Comparison of ENCODE assay signal across 13 cellular contexts in genomic region chr4:25021206-25021605, GRCh38. TPM values are rescaled to one million over a fixed set of nuclear protein-coding genes. Genes with fewer than 3 reads are reported as not detected.
"Had no signal": no experiment of that assay in that cellular context is flagged by ENCODE, and none has a peak within 500 bp of the region (broad histone marks: within the 10 kb centered on the region; RNA-seq: fewer than 3 reads in every experiment).

No MANE protein-coding gene starts in this region.

- ATAC-seq: esophagus mucosa; heart left ventricle; left lung; stimulated activated naive CD8-positive, alpha-beta T cell treated with anti-CD3 and anti-CD28 coated beads, Interleukin-15, Interleukin-2, amounts not matched to agents 100 U/mL and 50 U/mL, for 24 hours had no signal

- DNase-seq: activated CD4-positive, alpha-beta T cell treated with anti-CD3 and anti-CD28 coated beads, Interleukin-2, amount 50 U/mL, for 1 hour; activated naive CD4-positive, alpha-beta T cell treated with anti-CD3 and anti-CD28 coated beads, Interleukin-2, amount 10 ng/mL, durations not matched to agents 7 days and 5 days; activated T-cell treated with anti-CD3 and anti-CD28 coated beads for 4 hours; endodermal cell; heart left ventricle; left lung; stimulated activated CD4-positive, alpha-beta T cell treated with anti-CD3 and anti-CD28 coated beads, Interleukin-4, amount 100 ng/mL, for 1 hour; stimulated activated CD8-positive, alpha-beta memory T cell treated with anti-CD3 and anti-CD28 coated beads, Interleukin-4, amount 100 ng/mL, for 48 hours; stimulated activated naive CD8-positive, alpha-beta T cell treated with anti-CD3 and anti-CD28 coated beads, Interleukin-15, Interleukin-2, amounts not matched to agents 100 U/mL and 50 U/mL, for 24 hours; upper lobe of left lung had no signal

RNA-seq across cellular contexts. Expression of gene LGI2, which starts 9.5 kb away (rescaled TPM):
- total RNA-seq: activated CD8-positive, alpha-beta memory T cell treated with anti-CD3 and anti-CD28 coated beads for 36 hours; activated T-helper 2 cell treated with anti-CD3 and anti-CD28 coated beads, Interferon-gamma antibody, Interleukin-2, Interleukin-4, amounts not matched to agents 10 μg/mL and 5 μg/mL and 100 μg/mL, durations not matched to agents 14 hours and 24 hours and 36 hours had no signal
